Comparison of ENCODE assay signal across 14 cellular contexts in the genomic region with DNA sequence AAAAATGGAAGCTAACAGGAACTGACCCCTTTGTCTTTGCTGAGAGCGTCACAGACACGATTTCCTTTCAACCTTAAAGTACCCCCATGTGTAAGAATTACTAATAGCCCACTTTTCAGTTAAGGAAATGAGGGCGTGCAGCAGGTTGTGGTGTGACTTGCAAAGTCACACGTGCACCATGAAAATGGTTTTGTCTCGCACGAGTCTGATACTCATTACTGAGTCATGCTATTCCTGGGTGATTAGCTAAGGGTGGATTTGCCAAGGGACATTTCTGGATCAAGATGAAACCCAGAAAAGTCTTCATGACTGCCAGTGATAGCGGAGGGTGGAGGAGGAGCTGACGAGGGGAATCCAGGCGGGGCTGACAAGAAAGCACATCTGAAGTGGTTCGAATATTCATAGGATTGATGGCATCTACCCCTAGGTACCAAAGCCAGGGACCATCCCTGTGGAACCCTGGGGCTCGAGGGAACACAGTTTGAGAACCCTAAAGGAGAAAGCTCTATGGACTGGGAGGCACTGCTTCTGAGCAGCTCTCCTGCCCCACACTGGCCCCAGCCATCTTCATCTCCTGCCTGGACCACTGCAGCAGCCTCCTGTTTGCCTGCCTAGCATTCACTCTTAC. TPM values are rescaled to one million over a fixed set of nuclear protein-coding genes. Genes with fewer than 3 reads are reported as not detected.
A peak's percentile ranks its signal among the peaks of the same experiment; 100 is the strongest.
DNase-seq lines count a peak whose midpoint lies in the region; ATAC-seq and TF ChIP-seq lines count a peak whose summit lies in the region.
"Had no signal": no experiment of that assay in that cellular context is flagged by ENCODE, and none has a peak within 500 bp of the region (broad histone marks: within the 10 kb centered on the region; RNA-seq: fewer than 3 reads in every experiment).

No MANE protein-coding gene starts in this region.

- no peaks in the 10 kb centered on the region for H3K36me3 Mint-ChIP-seq in natural killer cell treated with Interleukin-12 subunit alpha and Interleukin-12 subunit beta and Interleukin-15 and Interleukin-18, amount 100 ng/mL, for 72 hours

- H3K9me3 Mint-ChIP-seq in natural killer cell treated with Interleukin-12 subunit alpha and Interleukin-12 subunit beta and Interleukin-15 and Interleukin-18, amount 100 ng/mL, for 72 hours: no peaks in the 10 kb centered on the region

- peaks cover 4% of the 10 kb centered on the region in 2 donors for H3K27me3 Mint-ChIP-seq in natural killer cell treated with Interleukin-12 subunit alpha and Interleukin-12 subunit beta and Interleukin-15 and Interleukin-18, amount 100 ng/mL, for 72 hours

- no peaks in the 10 kb centered on the region for H3K36me3 ChIP-seq in body of pancreas (replicated peaks in 1 of 2; ENCODE audit: insufficient read depth in 1 of 2, low read depth in 2 of 2)

- no peak for TF ChIP-seq POLR2A in body of pancreas (IDR thresholded peaks at IDR 0.05)

- TF ChIP-seq CTCF in cardiac fibroblast (IDR thresholded peaks at IDR 0.05; ENCODE audit: low read depth, low read length) (no peak), body of pancreas (IDR thresholded peaks at IDR 0.05) (no peak)

- no peaks in the 10 kb centered on the region for H3K4me1 ChIP-seq in body of pancreas

- no peak overlapping the region for H3K4me3 ChIP-seq in cardiac fibroblast (replicated peaks in 1 of 2; ENCODE audit: low read depth in 2 of 2, low read length in 2 of 2)
- no peak overlapping the region for H3K4me3 ChIP-seq in body of pancreas

- peak; percentile 65 to 88 for ATAC-seq in natural killer cell treated with Interleukin-12 subunit alpha and Interleukin-12 subunit beta and Interleukin-15 and Interleukin-18, amount 100 ng/mL, for 72 hours
- no peak for ATAC-seq in body of pancreas
- ATAC-seq in GM19397 (IDR thresholded peaks at IDR 0.05; ENCODE audit: unreplicated experiment): no peak
- ATAC-seq: T-helper 17 cell had no signal

- no peaks in the 10 kb centered on the region for H3K9me3 ChIP-seq in body of pancreas

- peak overlapping the region; percentile 6 for H3K4me3 Mint-ChIP-seq in natural killer cell treated with Interleukin-12 subunit alpha and Interleukin-12 subunit beta and Interleukin-15 and Interleukin-18, amount 100 ng/mL, for 72 hours
- H3K4me3 Mint-ChIP-seq: T-helper 17 cell had no signal

- no peak overlapping the region for H3K27ac ChIP-seq in body of pancreas

- peaks cover 21 to 23% of the 10 kb centered on the region in 2 donors for H3K4me1 Mint-ChIP-seq in natural killer cell treated with Interleukin-12 subunit alpha and Interleukin-12 subunit beta and Interleukin-15 and Interleukin-18, amount 100 ng/mL, for 72 hours (ENCODE audit: low read depth in 2 of 2)

- peak overlapping the region; percentile 40 to 47 for H3K27ac Mint-ChIP-seq in natural killer cell treated with Interleukin-12 subunit alpha and Interleukin-12 subunit beta and Interleukin-15 and Interleukin-18, amount 100 ng/mL, for 72 hours
- H3K27ac Mint-ChIP-seq: T-helper 17 cell had no signal

- intact Hi-C loops in body of pancreas (cut with DNase I): no loop called here

- 57 to 74% methylated on average over 11 of the region's 11 CpGs for WGBS in body of pancreas, 2 donors

- H3K27me3 ChIP-seq in body of pancreas: peaks cover 0 to 13% of the 10 kb centered on the region in 2 donors

- DNase-seq in EH (ENCODE audit: low read depth) (peak; percentile 90), HS-5 (ENCODE audit: low read depth) (peak; percentile 100), cardiac fibroblast (ENCODE audit: low read depth in 2 of 2) (peak; percentile 38 to 52), SKM-1 (lab: John Stamatoyannopoulos, UW; ENCODE audit: unreplicated experiment) (no peak), body of pancreas (no peak)
- DNase-seq in natural killer cell treated with Interleukin-12 subunit alpha and Interleukin-12 subunit beta and Interleukin-15 and Interleukin-18, amount 100 ng/mL, for 72 hours (ENCODE audit: low spot score): peak; percentile 66
- DNase-seq: cerebellar nuclear complex; DMS53; hippocampal formation; NCI-H1048; NCI-H526 treated with DMSO at 0.1 percent for 48 hours; stimulated activated naive CD4-positive, alpha-beta T cell treated with Interleukin-2 at 50 U/mL for 16 hours; T-helper 17 cell had no signal

RNA-seq across cellular contexts. Expression of gene NFATC2, which starts 12.1 kb away (rescaled TPM):
- 10 to 100 TPM; 83.3 to 97.1 TPM for total RNA-seq in natural killer cell treated with Interleukin-12 subunit alpha and Interleukin-12 subunit beta and Interleukin-15 and Interleukin-18, amount 100 ng/mL, for 72 hours
- 1 to 10 TPM; 4.9 to 7.6 TPM for total RNA-seq in body of pancreas

Comparison
In these comparisons a context has a peak if more than half of its experiments do, and no peak if none do; other contexts are left out.
1. DNase-seq: peak in EH (single experiment), HS-5 (single experiment), cardiac fibroblast (2 of 2) and natural killer cell treated with Interleukin-12 subunit alpha and Interleukin-12 subunit beta and Interleukin-15 and Interleukin-18, amount 100 ng/mL, for 72 hours (single experiment); none in SKM-1 (single experiment) and body of pancreas (0 of 4).
2. ATAC-seq: peak in natural killer cell treated with Interleukin-12 subunit alpha and Interleukin-12 subunit beta and Interleukin-15 and Interleukin-18, amount 100 ng/mL, for 72 hours (2 of 2); none in body of pancreas (single experiment) and GM19397 (single experiment).
3. RNA of gene NFATC2, which starts 12.1 kb away (total RNA-seq): 83.3 to 97.1 TPM in natural killer cell treated with Interleukin-12 subunit alpha and Interleukin-12 subunit beta and Interleukin-15 and Interleukin-18, amount 100 ng/mL, for 72 hours; 4.9 to 7.6 TPM in body of pancreas; every median in the first group is over 4 times any median in the second.